8 cellular contexts compared by ENCODE assay signal in the genomic region with DNA sequence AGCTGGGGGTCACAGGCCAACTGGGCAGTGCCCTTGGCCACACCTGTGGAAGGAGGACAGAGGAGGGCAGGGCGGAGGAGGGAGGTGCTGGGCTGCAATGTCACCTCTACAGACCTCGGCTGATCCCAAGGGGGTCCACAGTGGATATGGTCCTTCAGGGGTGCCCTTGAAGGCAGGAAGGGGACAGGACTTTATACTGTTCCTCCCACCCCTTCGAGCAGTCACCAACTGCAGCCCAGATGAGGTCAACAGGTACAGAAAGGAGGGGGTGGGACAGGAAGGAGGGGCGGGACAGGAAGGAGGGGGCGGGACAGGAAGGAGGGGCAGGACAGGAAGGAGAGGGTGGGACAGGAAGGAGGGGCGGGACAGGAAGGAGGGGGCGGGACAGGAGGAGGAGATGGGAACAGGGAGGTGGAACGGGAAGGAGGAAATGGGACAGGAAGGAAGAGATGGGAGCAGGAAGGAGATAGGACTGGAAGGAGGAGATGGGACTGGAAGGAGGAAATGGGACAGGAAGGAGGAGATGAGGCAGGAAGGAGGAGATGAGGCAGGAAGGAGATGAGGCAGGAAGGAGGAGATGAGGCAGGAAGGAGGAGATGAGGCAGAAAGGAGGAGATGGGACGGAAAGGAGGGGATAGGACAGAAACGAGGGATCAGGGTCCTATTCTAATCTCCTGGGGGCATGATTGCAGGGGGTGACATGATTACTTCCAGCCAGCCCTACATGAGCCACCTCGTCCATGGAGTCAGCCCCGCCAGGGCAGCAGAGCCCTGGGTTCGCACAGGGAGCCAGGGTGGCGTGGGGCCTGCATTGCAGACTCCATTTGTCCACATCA. TPM values are rescaled to one million over a fixed set of nuclear protein-coding genes. Genes with fewer than 3 reads are reported as not detected.
A peak's percentile ranks its signal among the peaks of the same experiment; 100 is the strongest.
DNase-seq lines count a peak whose midpoint lies in the region; ATAC-seq and TF ChIP-seq lines count a peak whose summit lies in the region.

No MANE protein-coding gene starts in this region.

- no peak overlapping the region for H3K9ac ChIP-seq in PC-3 (ENCODE audit: low read length)
- no peak overlapping the region for H3K9ac ChIP-seq in mesenchymal stem cell (ENCODE audit: low read length)

- no peaks in the 10 kb centered on the region for H3K27me3 Mint-ChIP-seq in activated T-cell treated with anti-CD3 and anti-CD28 coated beads, Interleukin-2, amount 50 U/mL, for 72 hours (ENCODE audit: low read depth)
- no peaks in the 10 kb centered on the region for H3K27me3 Mint-ChIP-seq in mesothelial cell of epicardium (ENCODE audit: low read depth)

- BruUV-seq in PC-3 (replicated peaks; lab: Mats Ljungman, UMichigan): no TSS peak

- no peaks in the 10 kb centered on the region for H3K27me3 ChIP-seq in PC-3 (ENCODE audit: low read length)
- H3K27me3 ChIP-seq in mesenchymal stem cell (ENCODE audit: control insufficient read depth in 1 of 2, insufficient read depth in 1 of 2, low read length in 2 of 2): peaks cover 38 to 43% of the 10 kb centered on the region in 2 experiments

- peak overlapping the region in 1 of 2 experiments; percentile 36 for H3K14ac ChIP-seq in mesenchymal stem cell (ENCODE audit: low read length in 2 of 2)

- no peaks in the 10 kb centered on the region for H3K79me2 ChIP-seq in PC-3 (ENCODE audit: low read length)

- H3K4me3 Mint-ChIP-seq in activated T-cell treated with anti-CD3 and anti-CD28 coated beads, Interleukin-2, amount 50 U/mL, for 72 hours: peak overlapping the region; percentile 56 to 79
- no peak overlapping the region for H3K4me3 Mint-ChIP-seq in mesothelial cell of epicardium

- H3K79me1 ChIP-seq in mesenchymal stem cell (replicated peaks; ENCODE audit: low read length, poor library complexity, severe bottlenecking): no peaks in the 10 kb centered on the region

- H3K4me1 ChIP-seq in PC-3 (ENCODE audit: insufficient read depth, low read length): peaks cover 5% of the 10 kb centered on the region; the same call in 1 of the 2 replicates
- no peaks in the 10 kb centered on the region for H3K4me1 ChIP-seq in mesenchymal stem cell (ENCODE audit: control insufficient read depth, insufficient read depth, low read depth, low read length)

- CTCF ChIA-PET in PC-3 (lab: Charles Lee): no interaction called here

- intact Hi-C loops in PC-3 (cut with micrococcal nuclease): no loop called here

- no peaks in the 10 kb centered on the region for H3K36me3 Mint-ChIP-seq in activated T-cell treated with anti-CD3 and anti-CD28 coated beads, Interleukin-2, amount 50 U/mL, for 72 hours (ENCODE audit: insufficient read depth in 2 of 2)
- H3K36me3 Mint-ChIP-seq in mesothelial cell of epicardium: no peaks in the 10 kb centered on the region

- H3K18ac ChIP-seq in mesenchymal stem cell (ENCODE audit: low read depth in 1 of 2, low read length in 2 of 2): peak overlapping the region in 1 of 2 experiments; percentile 55

- H3F3A ChIP-seq in PC-3 (ENCODE audit: low read length, unreplicated experiment): no peaks in the 10 kb centered on the region

- H3K9me2 ChIP-seq in PC-3 (replicated peaks; ENCODE audit: low read length): no peaks in the 10 kb centered on the region

- TF ChIP-seq CTCF in PC-3 (conservative IDR thresholded peaks at IDR 0.05; ENCODE audit: low read depth, low read length): no peak
- no peak for TF ChIP-seq CTCF in mesothelial cell of epicardium (IDR thresholded peaks at IDR 0.05; ENCODE audit: unreplicated experiment)

- peak overlapping the region; percentile 48; the same call in 1 of the 2 replicates for H2AFZ ChIP-seq in PC-3 (ENCODE audit: low read length)
- H2AFZ ChIP-seq in mesenchymal stem cell (ENCODE audit: low read depth, low read length): no peak overlapping the region

- ATAC-seq in PC-3: peak; percentile 68
- peak; percentile 89 to 92 for ATAC-seq in activated T-cell treated with anti-CD3 and anti-CD28 coated beads, Interleukin-2, amount 50 U/mL, for 72 hours (replicated peaks in 1 of 2)
- no peak for ATAC-seq in HG02588 (IDR thresholded peaks at IDR 0.05; ENCODE audit: unreplicated experiment)

- no peak overlapping the region for H3K23ac ChIP-seq in mesenchymal stem cell (ENCODE audit: low read length in 2 of 2)

- peaks cover 43% of the 10 kb centered on the region for H3K4me1 Mint-ChIP-seq in activated T-cell treated with anti-CD3 and anti-CD28 coated beads, Interleukin-2, amount 50 U/mL, for 72 hours (ENCODE audit: low read depth)
- H3K4me1 Mint-ChIP-seq in mesothelial cell of epicardium: peaks cover 31% of the 10 kb centered on the region

- H2BK15ac ChIP-seq in mesenchymal stem cell (ENCODE audit: low read depth, poor library complexity, severe bottlenecking): no peak overlapping the region

- H4K20me1 ChIP-seq in PC-3 (ENCODE audit: low read length): no peaks in the 10 kb centered on the region

- peaks cover 0 to 3% of the 10 kb centered on the region in 2 donors for H3K9me3 Mint-ChIP-seq in activated T-cell treated with anti-CD3 and anti-CD28 coated beads, Interleukin-2, amount 50 U/mL, for 72 hours
- no peaks in the 10 kb centered on the region for H3K9me3 Mint-ChIP-seq in mesothelial cell of epicardium

- peak overlapping the region; percentile 54 for H4K91ac ChIP-seq in mesenchymal stem cell (ENCODE audit: low read length)

- no peak overlapping the region for H2BK120ac ChIP-seq in mesenchymal stem cell (ENCODE audit: low read depth, low read length)

- WGBS in mesenchymal stem cell: 72% methylated on average over 14 of the region's 14 CpGs

- H3K4me3 ChIP-seq in PC-3 (ENCODE audit: low read length): no peak overlapping the region
- no peak overlapping the region for H3K4me3 ChIP-seq in mesenchymal stem cell (ENCODE audit: insufficient read depth in 1 of 2, low read depth in 1 of 2, low read length in 2 of 2)

- peak overlapping the region; percentile 27 for H4K8ac ChIP-seq in mesenchymal stem cell (ENCODE audit: low read length)

- no peak overlapping the region for H3K4ac ChIP-seq in mesenchymal stem cell (ENCODE audit: low read depth in 1 of 2, low read length in 2 of 2)

- POLR2A ChIA-PET in PC-3 (lab: Charles Lee; ENCODE audit: unreplicated experiment): no interaction called here

- H3K9me3 ChIP-seq in PC-3 (ENCODE audit: low read length) (no peaks in the 10 kb centered on the region), mesenchymal stem cell (ENCODE audit: control insufficient read depth, low read length) (no peaks in the 10 kb centered on the region)

- H2BK5ac ChIP-seq in mesenchymal stem cell (ENCODE audit: low read depth, low read length, poor library complexity, severe bottlenecking): no peak overlapping the region

- no peak overlapping the region; the same call in 1 of the 2 replicates for H3K4me2 ChIP-seq in PC-3 (ENCODE audit: low read length)
- no peak overlapping the region for H3K4me2 ChIP-seq in mesenchymal stem cell (ENCODE audit: low read length, poor library complexity, severe bottlenecking)

- H3K36me3 ChIP-seq in PC-3 (ENCODE audit: low read depth, low read length) (no peaks in the 10 kb centered on the region), mesenchymal stem cell (ENCODE audit: control insufficient read depth in 1 of 2, insufficient read depth in 2 of 2, low read depth in 1 of 2, low read length in 2 of 2) (no peaks in the 10 kb centered on the region)

- H3K27ac ChIP-seq in PC-3 (ENCODE audit: low read length): no peak overlapping the region
- no peak overlapping the region for H3K27ac ChIP-seq in mesenchymal stem cell (ENCODE audit: low read length, poor library complexity, severe bottlenecking)

- H2BK12ac ChIP-seq in mesenchymal stem cell (ENCODE audit: low read length in 2 of 2): no peak overlapping the region

- H3K27ac Mint-ChIP-seq in activated T-cell treated with anti-CD3 and anti-CD28 coated beads, Interleukin-2, amount 50 U/mL, for 72 hours: peak overlapping the region; percentile 92
- H3K27ac Mint-ChIP-seq in mesothelial cell of epicardium: no peak overlapping the region

- H2AK5ac ChIP-seq in mesenchymal stem cell (ENCODE audit: low read length, severe bottlenecking): no peak overlapping the region

- DNase-seq in NK-92 treated with Interleukin-12 subunit alpha and Interleukin-12 subunit beta, amount 100 ng/mL, for 24 hours (lab: John Stamatoyannopoulos, UW): peak; percentile 71
- DNase-seq in NK-92 (lab: John Stamatoyannopoulos, UW; ENCODE audit: unreplicated experiment) (no peak), PC-3 (peak; percentile 62), mesenchymal stem cell (no peak), mesothelial cell of epicardium (ENCODE audit: low spot score in 2 of 2, unreplicated experiment in 2 of 2) (no peak), NCI-H1436 (lab: John Stamatoyannopoulos, UW) (no peak)
- DNase-seq in activated T-cell treated with anti-CD3 and anti-CD28 coated beads, Interleukin-2, amount 50 U/mL, for 72 hours: peak; percentile 59 to 60

RNA-seq across cellular contexts. Expression of a gene that starts 19.4 kb away (rescaled TPM):
- 48.8 and 56.3 TPM in 2 replicates for total RNA-seq in PC-3 (2014; rRNA removed)
- total RNA-seq in activated T-cell treated with anti-CD3 and anti-CD28 coated beads, Interleukin-2, amount 50 U/mL, for 72 hours: 10 to 100 TPM; 14.1 to 14.7 TPM
- polyA plus RNA-seq in mesenchymal stem cell (2013, experiment 1 of 2): 14.2 TPM
- polyA plus RNA-seq in mesenchymal stem cell (2013, experiment 2 of 2): 14.5 TPM
- total RNA-seq in mesothelial cell of epicardium: 18.4 to 20.8 TPM (median 20.4 TPM) in 3 replicates

RNA-seq across cellular contexts. Expression of a gene that starts 27.7 kb away (rescaled TPM):
- total RNA-seq in PC-3 (2014; rRNA removed) (78.9 and 112 TPM in 2 replicates), mesothelial cell of epicardium (56.2 to 58.4 TPM (median 56.5 TPM) in 3 replicates)
- total RNA-seq in activated T-cell treated with anti-CD3 and anti-CD28 coated beads, Interleukin-2, amount 50 U/mL, for 72 hours: 10 to 100 TPM; 42.9 to 44.9 TPM
- polyA plus RNA-seq in mesenchymal stem cell (2013, experiment 1 of 2): 28.3 TPM
- 27.4 TPM for polyA plus RNA-seq in mesenchymal stem cell (2013, experiment 2 of 2)

RNA-seq across cellular contexts. Expression of a gene that starts 39.9 kb away (rescaled TPM):
- total RNA-seq in PC-3 (2014; rRNA removed) (14.3 and 17.7 TPM in 2 replicates), mesothelial cell of epicardium (573 to 576 TPM (median 576 TPM) in 3 replicates)
- under 1 TPM; 0.31 to 0.46 TPM for total RNA-seq in activated T-cell treated with anti-CD3 and anti-CD28 coated beads, Interleukin-2, amount 50 U/mL, for 72 hours
- polyA plus RNA-seq in mesenchymal stem cell (2013, experiment 1 of 2): 0.79 TPM
- polyA plus RNA-seq in mesenchymal stem cell (2013, experiment 2 of 2): 0.44 TPM

Comparison
In these comparisons a context has a peak if more than half of its experiments do, and no peak if none do; other contexts are left out.
1. DNase-seq: peak in NK-92 treated with Interleukin-12 subunit alpha and Interleukin-12 subunit beta, amount 100 ng/mL, for 24 hours (single experiment), PC-3 (single experiment) and activated T-cell treated with anti-CD3 and anti-CD28 coated beads, Interleukin-2, amount 50 U/mL, for 72 hours (2 of 2); none in NK-92 (single experiment), mesenchymal stem cell (single experiment), mesothelial cell of epicardium (0 of 2) and NCI-H1436 (single experiment).
2. RNA of a gene that starts 39.9 kb away (total RNA-seq): 573 to 576 TPM in mesothelial cell of epicardium; 14.3 to 17.7 TPM in PC-3 and 0.31 to 0.46 TPM in activated T-cell treated with anti-CD3 and anti-CD28 coated beads, Interleukin-2, amount 50 U/mL, for 72 hours; every median in the first group is over 10 times any median in the second.